In genomic region chr18:62617793-62618591, GRCh38 we compare ENCODE assay signal across 22 cellular contexts.
"Had no signal": no experiment of that assay in that cellular context is flagged by ENCODE, and none has a peak within 500 bp of the region (broad histone marks: within the 10 kb centered on the region; RNA-seq: fewer than 3 reads in every experiment).

No MANE protein-coding gene starts in this region.

- H3K9me3 ChIP-seq: colonic mucosa, esophagus muscularis mucosa, heart right ventricle, ovary, psoas muscle, spleen, transverse colon had no signal

- ATAC-seq: heart right ventricle; left colon; natural killer cell; psoas muscle; right cardiac atrium; stimulated activated memory B cell treated with anti-CD40 and anti-IgM and Interleukin-4, amounts not matched to agents 10 μg/mL and 1 μg/mL and 100 μg/mL, for 72 hours had no signal

- H3K4me1 ChIP-seq: colonic mucosa, psoas muscle, spleen, transverse colon had no signal

- H3K36me3 ChIP-seq: colonic mucosa, esophagus muscularis mucosa, heart right ventricle, ovary, spleen, transverse colon had no signal

- FAIRE-seq: endothelial cell of umbilical vein, islet of Langerhans had no signal

- H3K4me3 ChIP-seq: colonic mucosa, esophagus muscularis mucosa, heart right ventricle, lung, ovary, psoas muscle, skin epidermis, spleen, transverse colon had no signal

- H3K27ac ChIP-seq: colonic mucosa, heart right ventricle, ovary, psoas muscle, skin epidermis, spleen, transverse colon had no signal

- DNase-seq: colonic mucosa; dermis blood vessel endothelial cell; effector memory CD4-positive, alpha-beta T cell; foreskin melanocyte; glutamatergic neuron; heart right ventricle; left colon; natural killer cell; occipital lobe; ovary; posterior cingulate gyrus; psoas muscle; right cardiac atrium; spleen; stimulated activated CD4-positive, alpha-beta T cell treated with anti-CD3 and anti-CD28 coated beads, Interleukin-4, amount 100 ng/mL, for 4 hours; transverse colon had no signal

- H3K27me3 ChIP-seq: colonic mucosa, ovary, transverse colon had no signal
